ENCODE assay signal across 21 cellular contexts in the genomic region with DNA sequence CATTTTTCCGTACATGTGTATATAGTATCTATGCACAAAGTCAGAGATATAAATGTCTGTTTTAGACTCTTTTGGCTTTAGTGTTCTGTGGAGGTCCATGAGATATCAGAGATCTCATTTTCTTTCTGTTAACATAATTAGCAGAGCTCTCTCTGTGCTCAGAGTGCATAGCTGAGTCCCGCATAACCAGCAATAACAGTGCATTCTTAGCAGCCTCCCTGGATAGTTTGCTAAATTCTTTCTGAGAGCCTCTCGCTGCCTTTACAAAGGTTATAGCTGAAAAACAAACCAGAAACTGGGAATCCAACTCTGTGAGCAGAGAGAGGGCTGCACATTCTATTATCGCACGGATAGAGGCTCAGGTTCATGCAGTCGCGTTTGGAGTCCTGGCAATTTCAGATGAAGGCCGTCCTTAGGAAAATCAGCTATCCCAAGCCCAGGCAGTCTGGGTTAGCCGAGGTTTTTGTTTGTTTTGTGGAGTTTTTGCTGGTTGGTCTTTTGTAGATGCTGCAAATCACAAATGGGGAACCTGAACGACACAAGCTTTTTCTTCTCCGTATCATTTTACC. TPM values are rescaled to one million over a fixed set of nuclear protein-coding genes. Genes with fewer than 3 reads are reported as not detected.
"Had no signal": no experiment of that assay in that cellular context is flagged by ENCODE, and none has a peak within 500 bp of the region (broad histone marks: within the 10 kb centered on the region; RNA-seq: fewer than 3 reads in every experiment).

No MANE protein-coding gene starts in this region.

- H3K4me3 Mint-ChIP-seq: activated CD4-positive, alpha-beta T cell treated with anti-CD3 and anti-CD28 coated beads, Interleukin-2, amount 10 ng/mL, durations not matched to agents 7 days and 5 days; activated CD8-positive, alpha-beta memory T cell treated with anti-CD3 and anti-CD28 coated beads, Interleukin-2, amount 10 ng/mL, durations not matched to agents 7 days and 5 days; activated CD8-positive, alpha-beta T cell treated with anti-CD3 and anti-CD28 coated beads for 36 hours; activated naive CD8-positive, alpha-beta T cell treated with anti-CD3 and anti-CD28 coated beads, Interleukin-2, amount 50 U/mL, for 24 hours; memory B cell; T-helper 17 cell had no signal

- H3K4me3 ChIP-seq: spleen, thyroid gland had no signal

- H3K9me3 ChIP-seq: thyroid gland had no signal

- H3K27ac Mint-ChIP-seq: activated CD4-positive, alpha-beta T cell treated with anti-CD3 and anti-CD28 coated beads, Interleukin-2, amount 10 ng/mL, durations not matched to agents 7 days and 5 days; activated CD8-positive, alpha-beta memory T cell treated with anti-CD3 and anti-CD28 coated beads, Interleukin-2, amount 10 ng/mL, durations not matched to agents 7 days and 5 days; activated CD8-positive, alpha-beta T cell treated with anti-CD3 and anti-CD28 coated beads for 36 hours; activated naive CD8-positive, alpha-beta T cell treated with anti-CD3 and anti-CD28 coated beads, Interleukin-2, amount 50 U/mL, for 24 hours; memory B cell; progenitor cell of endocrine pancreas; T-helper 17 cell had no signal

- ATAC-seq: activated CD8-positive, alpha-beta memory T cell treated with anti-CD3 and anti-CD28 coated beads, Interleukin-2, amount 10 ng/mL, durations not matched to agents 7 days and 5 days; activated CD8-positive, alpha-beta T cell treated with anti-CD3 and anti-CD28 coated beads for 36 hours; activated naive CD8-positive, alpha-beta T cell treated with anti-CD3 and anti-CD28 coated beads, Interleukin-2, amount 50 U/mL, for 24 hours; esophagus mucosa; left cardiac atrium; T-helper 17 cell had no signal

- H3K27ac ChIP-seq: spleen, thyroid gland had no signal

- H3K4me1 ChIP-seq: spleen, thyroid gland had no signal

- H3K9me3 Mint-ChIP-seq: activated CD4-positive, alpha-beta T cell treated with anti-CD3 and anti-CD28 coated beads, Interleukin-2, amount 10 ng/mL, durations not matched to agents 7 days and 5 days; activated CD8-positive, alpha-beta T cell treated with anti-CD3 and anti-CD28 coated beads for 36 hours; activated naive CD8-positive, alpha-beta T cell treated with anti-CD3 and anti-CD28 coated beads, Interleukin-2, amount 50 U/mL, for 24 hours; neural crest cell had no signal

- DNase-seq: activated CD4-positive, alpha-beta T cell treated with anti-CD3 and anti-CD28 coated beads, Interleukin-2, amount 10 ng/mL, durations not matched to agents 7 days and 5 days; activated CD4-positive, CD25-positive, alpha-beta regulatory T cell; activated CD8-positive, alpha-beta memory T cell treated with anti-CD3 and anti-CD28 coated beads, Interleukin-2, amount 10 ng/mL, durations not matched to agents 7 days and 5 days; activated CD8-positive, alpha-beta T cell treated with anti-CD3 and anti-CD28 coated beads for 36 hours; activated effector memory CD4-positive, alpha-beta T cell treated with anti-CD3 and anti-CD28 coated beads, Interleukin-2, amount 50 U/mL, for 16 hours; activated naive CD4-positive, alpha-beta T cell treated with anti-CD3 and anti-CD28 coated beads, Interleukin-2, amount 50 U/mL, for 16 hours; activated naive CD8-positive, alpha-beta T cell treated with anti-CD3 and anti-CD28 coated beads, Interleukin-2, amount 50 U/mL, for 24 hours; activated T-cell treated with anti-CD3 and anti-CD28 coated beads for 4 hours; effector CD8-positive, alpha-beta T cell; left cardiac atrium; spleen; stimulated activated CD4-positive, alpha-beta T cell treated with anti-CD3 and anti-CD28 coated beads, Interleukin-4, amount 100 ng/mL, for 1 hour; stimulated activated naive CD4-positive, alpha-beta T cell; SW 1271; T-helper 17 cell; thyroid gland had no signal

- H3K27me3 ChIP-seq: thyroid gland had no signal

- H3K4me1 Mint-ChIP-seq: activated CD4-positive, alpha-beta T cell treated with anti-CD3 and anti-CD28 coated beads, Interleukin-2, amount 10 ng/mL, durations not matched to agents 7 days and 5 days; activated naive CD8-positive, alpha-beta T cell treated with anti-CD3 and anti-CD28 coated beads, Interleukin-2, amount 50 U/mL, for 24 hours; memory B cell; T-helper 17 cell had no signal

- H3K36me3 ChIP-seq: spleen, thyroid gland had no signal

RNA-seq across cellular contexts. Expression of a gene that starts 1.2 kb away (rescaled TPM):
- total RNA-seq: esophagus mucosa, mononuclear cell, neural crest cell, progenitor cell of endocrine pancreas, T-helper 17 cell had no signal
